16 cellular contexts compared by ENCODE assay signal in the genomic region with DNA sequence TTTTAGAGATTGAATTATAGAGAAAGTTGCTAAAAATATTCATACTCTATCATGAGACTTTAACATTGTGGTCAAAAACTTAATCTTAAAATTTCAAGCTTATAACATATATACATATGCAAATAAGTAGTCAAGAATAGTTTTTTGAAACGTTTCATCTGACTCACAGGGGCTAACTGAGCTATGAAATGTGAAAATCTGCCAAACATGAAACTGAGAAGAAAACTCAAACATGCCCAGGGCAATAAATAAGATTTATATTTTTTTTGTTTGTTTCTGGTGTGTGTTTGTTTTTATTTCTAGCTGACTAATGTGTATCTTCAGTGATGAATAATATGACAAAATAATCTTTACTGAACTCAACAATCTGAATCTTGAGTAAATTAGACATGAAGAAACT.
DNase-seq lines count a peak whose midpoint lies in the region; ATAC-seq lines count a peak whose summit lies in the region.
"Had no signal": no experiment of that assay in that cellular context is flagged by ENCODE, and none has a peak within 500 bp of the region (broad histone marks: within the 10 kb centered on the region; RNA-seq: fewer than 3 reads in every experiment).

No MANE protein-coding gene starts in this region.

- ATAC-seq in GM19324 (IDR thresholded peaks at IDR 0.05; ENCODE audit: low FRiP score, unreplicated experiment) = peak; percentile 82
- peak; percentile 81 for ATAC-seq in HG02588 (IDR thresholded peaks at IDR 0.05; ENCODE audit: unreplicated experiment)
- ATAC-seq in HG03439 (IDR thresholded peaks at IDR 0.05; ENCODE audit: unreplicated experiment) = peak; percentile 84
- ATAC-seq: activated naive CD4-positive, alpha-beta T cell treated with anti-CD3 and anti-CD28 coated beads, Interleukin-2, amount 50 U/mL, for 72 hours; foreskin keratinocyte had no signal

- DNase-seq in fibroblast of peridontal ligament (ENCODE audit: extremely low read depth) (peak; percentile 11), SHP77 (lab: John Stamatoyannopoulos, UW) (no peak), nucleus accumbens (lab: John Stamatoyannopoulos, UW) (no peak), NCI-H2029 treated with DMSO at 0.1 percent for 48 hours (lab: John Stamatoyannopoulos, UW) (no peak), amygdala (lab: John Stamatoyannopoulos, UW) (no peak)
- DNase-seq: activated CD8-positive, alpha-beta memory T cell treated with anti-CD3 and anti-CD28 coated beads for 24 hours; colonic mucosa; foreskin keratinocyte; islet precursor cell; KBM-7; NCI-H2029; SW 1271 had no signal
